ENCODE assay signal across 11 cellular contexts in genomic region chr18:48782381-48782841, GRCh38.
DNase-seq lines count a peak whose midpoint lies in the region; ATAC-seq, FAIRE-seq and TF ChIP-seq lines count a peak whose summit lies in the region.
"Had no signal": no experiment of that assay in that cellular context is flagged by ENCODE, and none has a peak within 500 bp of the region (broad histone marks: within the 10 kb centered on the region; RNA-seq: fewer than 3 reads in every experiment).

No MANE protein-coding gene starts in this region.

- BruUV-seq in IMR-90 (replicated peaks; lab: Mats Ljungman, UMichigan) (no TSS peak), endothelial cell of umbilical vein (replicated peaks; lab: Mats Ljungman, UMichigan) (no TSS peak)

- 0 out of 2 replicates have a peak overlapping the region, but pooled peaks have one; percentile 30 for H3K14ac ChIP-seq in IMR-90 (replicated peaks; ENCODE audit: low read depth, low read length)

- no peak for TF ChIP-seq POLR2A in IMR-90 (IDR thresholded peaks at IDR 0.05; ENCODE audit: low read depth, low read length)
- no peak for TF ChIP-seq POLR2A in endothelial cell of umbilical vein (IDR thresholded peaks at IDR 0.05; ENCODE audit: low read depth, low read length)

- peak overlapping the region; percentile 12; the same call in 1 of the 2 replicates for H3K9ac ChIP-seq in IMR-90 (ENCODE audit: low read depth, low read length)
- no peak overlapping the region for H3K9ac ChIP-seq in endothelial cell of umbilical vein (replicated peaks; ENCODE audit: extremely low read depth, insufficient read depth, low read length)

- no peaks in the 10 kb centered on the region for H3K27me3 Mint-ChIP-seq in mesothelial cell of epicardium (ENCODE audit: low read depth)
- H3K27me3 Mint-ChIP-seq in activated CD4-positive, alpha-beta memory T cell treated with anti-CD3 and anti-CD28 coated beads for 36 hours: no peaks in the 10 kb centered on the region

- POLR2A ChIA-PET in IMR-90 (lab: Charles Lee; ENCODE audit: unreplicated experiment): no interaction called here
- POLR2A ChIA-PET in endothelial cell of umbilical vein (lab: Charles Lee): interaction anchor here (0.6 kb wide), 1 partner anchor 84 kb away, joined by 3 read pairs; no protein-coding TSS in a partner anchor
- POLR2A ChIA-PET in activated CD4-positive, alpha-beta memory T cell treated with anti-CD3 and anti-CD28 coated beads for 36 hours (lab: Charles Lee): no interaction called here

- H3K36me3 ChIP-seq in IMR-90 (ENCODE audit: control insufficient read depth, insufficient read depth, low read length) (peaks cover 25% of the 10 kb centered on the region), endothelial cell of umbilical vein (ENCODE audit: control insufficient read depth in 2 of 2, extremely low read depth in 1 of 2, insufficient read depth in 2 of 2, low read length in 2 of 2) (no peaks in the 10 kb centered on the region)

- H4K91ac ChIP-seq in IMR-90 (ENCODE audit: insufficient read depth, low read depth, low read length): peak overlapping the region; percentile 79; the same call in 1 of the 2 replicates

- no peak overlapping the region for H2BK15ac ChIP-seq in IMR-90 (ENCODE audit: low read depth, low read length)

- CTCF ChIA-PET in IMR-90 (lab: Yijun Ruan, JAX): no interaction called here
- CTCF ChIA-PET in endothelial cell of umbilical vein (lab: Charles Lee): interaction anchor here (1.3 to 2.1 kb wide), 2 partner anchors 9 to 259 kb away, joined by 5 to 6 read pairs; no protein-coding TSS in a partner anchor
- CTCF ChIA-PET in activated CD4-positive, alpha-beta memory T cell treated with anti-CD3 and anti-CD28 coated beads for 36 hours (lab: Charles Lee): no interaction called here

- no peak overlapping the region for H2BK20ac ChIP-seq in IMR-90 (ENCODE audit: low read depth, low read length)

- peaks cover 18 to 88% of the 10 kb centered on the region in 2 experiments; a peak in 3 of 4 replicates for H3K79me1 ChIP-seq in IMR-90 (ENCODE audit: low read depth in 1 of 2, low read length in 2 of 2)

- in situ Hi-C loops in IMR-90 (cut with MboI; ENCODE audit: low sequenced_read_pairs): loop anchor here (5.0 kb wide), 1 partner anchor 160 kb away; no protein-coding TSS in a partner anchor

- peak overlapping the region; percentile 87 for H3K23ac ChIP-seq in IMR-90 (ENCODE audit: low read depth, low read length)

- H3K27ac ChIP-seq in IMR-90 (ENCODE audit: insufficient read depth, low read length): peak overlapping the region; percentile 22; the same call in 1 of the 2 replicates
- H3K27ac ChIP-seq in endothelial cell of umbilical vein (ENCODE audit: insufficient read depth, low read depth, low read length): no peak overlapping the region
- peak overlapping the region; percentile 17 for H3K27ac ChIP-seq in temporal lobe (ENCODE audit: low read depth, low read length)

- no peak for DNase-seq in IMR-90
- peak; percentile 9 for DNase-seq in endothelial cell of umbilical vein (ENCODE audit: low read depth, low spot score)
- DNase-seq in mesothelial cell of epicardium (ENCODE audit: low spot score in 2 of 2, unreplicated experiment in 2 of 2): no peak
- DNase-seq in SW 1271 (lab: John Stamatoyannopoulos, UW): no peak
- no peak for DNase-seq in kidney glomerular epithelial cell (lab: John Stamatoyannopoulos, UW)
- DNase-seq in NCI-H510A treated with DMSO at 0.1 percent for 48 hours (lab: John Stamatoyannopoulos, UW): no peak
- DNase-seq in activated CD4-positive, alpha-beta memory T cell treated with anti-CD3 and anti-CD28 coated beads for 36 hours: no peak
- DNase-seq: activated CD8-positive, alpha-beta T cell treated with anti-CD3 and anti-CD28 coated beads, Interleukin-2, amount 10 ng/mL, durations not matched to agents 7 days and 5 days; NCI-H526 treated with DMSO at 0.1 percent for 48 hours had no signal

- no peak for TF ChIP-seq CTCF in IMR-90 (conservative IDR thresholded peaks at IDR 0.05; ENCODE audit: low read depth, low read length)
- TF ChIP-seq CTCF in endothelial cell of umbilical vein (IDR thresholded peaks at IDR 0.05; ENCODE audit: extremely low read depth in 1 of 2, insufficient read depth in 1 of 2, low read depth in 1 of 2, low read length in 2 of 2): no peak
- no peak for TF ChIP-seq CTCF in mesothelial cell of epicardium (IDR thresholded peaks at IDR 0.05; ENCODE audit: unreplicated experiment)

- intact Hi-C loops in IMR-90 (cut with micrococcal nuclease) (loop anchor here (5.0 kb wide), 1 partner anchor 105 kb away; no protein-coding TSS in a partner anchor), endothelial cell of umbilical vein (cut with micrococcal nuclease) (no loop called here)
- intact Hi-C loops in activated CD4-positive, alpha-beta memory T cell treated with anti-CD3 and anti-CD28 coated beads for 36 hours (cut with micrococcal nuclease): no loop called here

- H2AK9ac ChIP-seq in IMR-90 (replicated peaks; ENCODE audit: low read depth, low read length, poor library complexity): no peak overlapping the region

- no peaks in the 10 kb centered on the region for H3K27me3 ChIP-seq in IMR-90 (ENCODE audit: control insufficient read depth, insufficient read depth, low read length)
- no peaks in the 10 kb centered on the region for H3K27me3 ChIP-seq in endothelial cell of umbilical vein (ENCODE audit: control insufficient read depth in 2 of 2, insufficient read depth in 2 of 2, low read length in 2 of 2)

- no peak overlapping the region for H4K5ac ChIP-seq in IMR-90 (ENCODE audit: low read depth, low read length)

- no peaks in the 10 kb centered on the region for H3K79me2 ChIP-seq in endothelial cell of umbilical vein (ENCODE audit: control insufficient read depth, insufficient read depth, low read length)

- no peaks in the 10 kb centered on the region for H3K9me3 Mint-ChIP-seq in mesothelial cell of epicardium
- H3K9me3 Mint-ChIP-seq in activated CD4-positive, alpha-beta memory T cell treated with anti-CD3 and anti-CD28 coated beads for 36 hours: no peaks in the 10 kb centered on the region

- H2BK5ac ChIP-seq in IMR-90 (ENCODE audit: low read depth, low read length, poor library complexity, severe bottlenecking): no peak overlapping the region

- H3K4me1 ChIP-seq in IMR-90 (ENCODE audit: control insufficient read depth, insufficient read depth, low read length): peaks cover 38% of the 10 kb centered on the region
- peaks cover 22% of the 10 kb centered on the region for H3K4me1 ChIP-seq in endothelial cell of umbilical vein (ENCODE audit: control insufficient read depth, extremely low read depth, insufficient read depth, low read length)

- dilution Hi-C loops in IMR-90 (cut with HindIII; ENCODE audit: low sequenced_read_pairs, unreplicated experiment) (no loop called here), endothelial cell of umbilical vein (cut with MboI; ENCODE audit: extremely low pct_ligation_motif_present, low sequenced_read_pairs) (no loop called here)

- ATAC-seq in IMR-90 (ENCODE audit: low read depth): no peak
- ATAC-seq: activated CD8-positive, alpha-beta T cell treated with anti-CD3 and anti-CD28 coated beads, Interleukin-2, amount 10 ng/mL, durations not matched to agents 7 days and 5 days had no signal

- H3K4me3 ChIP-seq in IMR-90 (ENCODE audit: insufficient read depth, low read depth, low read length) (no peak overlapping the region), endothelial cell of umbilical vein (replicated peaks in 1 of 3; ENCODE audit: insufficient read depth in 1 of 3, low read depth in 1 of 3, low read length in 3 of 3) (no peak overlapping the region)

- WGBS in IMR-90 (ENCODE audit: extremely low coverage in 2 of 2, insufficient read length in 1 of 2), 2 experiments: no CpG with 5 or more reads among the region's 10 CpGs

- no peak overlapping the region for H4K8ac ChIP-seq in IMR-90 (ENCODE audit: low read depth in 2 of 2, low read length in 2 of 2)

- no peaks in the 10 kb centered on the region for H3K36me3 Mint-ChIP-seq in mesothelial cell of epicardium
- H3K36me3 Mint-ChIP-seq in activated CD4-positive, alpha-beta memory T cell treated with anti-CD3 and anti-CD28 coated beads for 36 hours: no peaks in the 10 kb centered on the region

- H3K18ac ChIP-seq in IMR-90 (ENCODE audit: low read depth, low read length): no peak overlapping the region

- no peak overlapping the region for H3K56ac ChIP-seq in IMR-90 (ENCODE audit: extremely low read depth, insufficient read depth, low read length)

- H3K9me1 ChIP-seq in IMR-90 (ENCODE audit: insufficient read depth, low read length) (peaks cover 46% of the 10 kb centered on the region), endothelial cell of umbilical vein (replicated peaks; ENCODE audit: control insufficient read depth, extremely low read depth, insufficient read depth, low read length) (no peaks in the 10 kb centered on the region)

- H3K4me1 Mint-ChIP-seq in mesothelial cell of epicardium: peaks cover 76% of the 10 kb centered on the region
- peaks cover 21% of the 10 kb centered on the region for H3K4me1 Mint-ChIP-seq in activated CD4-positive, alpha-beta memory T cell treated with anti-CD3 and anti-CD28 coated beads for 36 hours (ENCODE audit: low read depth)

- H2BK120ac ChIP-seq in IMR-90 (ENCODE audit: low read depth, low read length): no peak overlapping the region

- H3K9me3 ChIP-seq in IMR-90 (ENCODE audit: control insufficient read depth, insufficient read depth, low read length): no peaks in the 10 kb centered on the region
- H3K9me3 ChIP-seq in endothelial cell of umbilical vein (replicated peaks; ENCODE audit: control insufficient read depth, insufficient read depth, low read length): no peaks in the 10 kb centered on the region

- no peak overlapping the region for H3K4me3 Mint-ChIP-seq in mesothelial cell of epicardium
- H3K4me3 Mint-ChIP-seq in activated CD4-positive, alpha-beta memory T cell treated with anti-CD3 and anti-CD28 coated beads for 36 hours: no peak overlapping the region
- H3K4me3 Mint-ChIP-seq: activated CD8-positive, alpha-beta T cell treated with anti-CD3 and anti-CD28 coated beads, Interleukin-2, amount 10 ng/mL, durations not matched to agents 7 days and 5 days had no signal

- peak overlapping the region; percentile 98 for H3K27ac Mint-ChIP-seq in mesothelial cell of epicardium
- H3K27ac Mint-ChIP-seq in activated CD4-positive, alpha-beta memory T cell treated with anti-CD3 and anti-CD28 coated beads for 36 hours: no peak overlapping the region
- H3K27ac Mint-ChIP-seq: activated CD8-positive, alpha-beta T cell treated with anti-CD3 and anti-CD28 coated beads, Interleukin-2, amount 10 ng/mL, durations not matched to agents 7 days and 5 days had no signal

- H3K4me2 ChIP-seq in IMR-90 (ENCODE audit: low read depth, low read length): no peak overlapping the region
- H3K4me2 ChIP-seq in endothelial cell of umbilical vein (ENCODE audit: insufficient read depth, low read length): no peak overlapping the region

- H2AK5ac ChIP-seq in IMR-90 (ENCODE audit: low read depth, low read length): peak overlapping the region; percentile 58

- FAIRE-seq in endothelial cell of umbilical vein (lab: Jason Lieb, UNC): no peak
- FAIRE-seq: GM18507 had no signal

- no peak overlapping the region for H2AFZ ChIP-seq in IMR-90 (replicated peaks; ENCODE audit: low read length, poor library complexity)
- H2AFZ ChIP-seq in endothelial cell of umbilical vein (ENCODE audit: low read depth, low read length): no peak overlapping the region

- peaks cover 44% of the 10 kb centered on the region for H4K20me1 ChIP-seq in IMR-90 (ENCODE audit: insufficient read depth, low read length)
- no peaks in the 10 kb centered on the region for H4K20me1 ChIP-seq in endothelial cell of umbilical vein (replicated peaks; ENCODE audit: control insufficient read depth, extremely low read depth, insufficient read depth, low read length)

- peak overlapping the region; percentile 92; the same call in 1 of the 2 replicates for H3K4ac ChIP-seq in IMR-90 (ENCODE audit: low read depth, low read length)

- TF ChIP-seq RAD21 in IMR-90 (IDR thresholded peaks at IDR 0.05; ENCODE audit: low read length): no peak
